In genomic region chr3:66923991-66924390, GRCh38 we compare ENCODE assay signal across 23 cellular contexts.
DNase-seq lines count a peak whose midpoint lies in the region; ATAC-seq, FAIRE-seq and TF ChIP-seq lines count a peak whose summit lies in the region.
"Had no signal": no experiment of that assay in that cellular context is flagged by ENCODE, and none has a peak within 500 bp of the region (broad histone marks: within the 10 kb centered on the region; RNA-seq: fewer than 3 reads in every experiment).

No MANE protein-coding gene starts in this region.

- no peaks in the 10 kb centered on the region for H3K79me2 ChIP-seq in keratinocyte (ENCODE audit: control insufficient read depth, insufficient read depth, low read length)

- peak overlapping the region; percentile 10 for H3K4me2 ChIP-seq in keratinocyte (ENCODE audit: control insufficient read depth, extremely low read depth, insufficient read depth, low read depth, low read length)

- no peak overlapping the region for H3K4me3 ChIP-seq in CD8-positive, alpha-beta T cell (ENCODE audit: low read depth, low read length)
- H3K4me3 ChIP-seq in keratinocyte (ENCODE audit: control insufficient read depth in 2 of 3, extremely low read depth in 1 of 3, insufficient read depth in 2 of 3, low read depth in 1 of 3, low read length in 3 of 3) (no peak overlapping the region), prostate gland (no peak overlapping the region), ovary (no peak overlapping the region)
- H3K4me3 ChIP-seq: GM23248 had no signal

- H3K9ac ChIP-seq in keratinocyte (ENCODE audit: control insufficient read depth, extremely low read depth, insufficient read depth, low read length), result no peak overlapping the region
- H3K9ac ChIP-seq: GM23248 had no signal

- no peak overlapping the region for H2AFZ ChIP-seq in keratinocyte (ENCODE audit: control insufficient read depth, low read length)
- H2AFZ ChIP-seq: GM23248 had no signal

- CTCF ChIA-PET in CD8-positive, alpha-beta T cell (lab: Charles Lee), result no interaction called here
- CTCF ChIA-PET in WTC11 (lab: Charles Lee), result interaction anchor here (1.2 kb wide), 1 partner anchor 48 kb away, joined by 4 read pairs; no protein-coding TSS in a partner anchor

- no peak for TF ChIP-seq EP300 in ovary (IDR thresholded peaks at IDR 0.05)

- no peaks in the 10 kb centered on the region for H3K9me1 ChIP-seq in keratinocyte (ENCODE audit: control insufficient read depth, extremely low read depth, insufficient read depth, low read length)

- H3K27ac Mint-ChIP-seq in CD8-positive, alpha-beta T cell, result peak overlapping the region; percentile 41
- peak overlapping the region; percentile 55; the same call in 1 of the 2 replicates for H3K27ac Mint-ChIP-seq in WTC11
- H3K27ac Mint-ChIP-seq: B cell, IgD-negative memory B cell had no signal

- POLR2A ChIA-PET in CD8-positive, alpha-beta T cell (lab: Charles Lee), result no interaction called here
- POLR2A ChIA-PET in WTC11 (lab: Charles Lee), result no interaction called here

- dilution Hi-C loops in keratinocyte (cut with MboI; ENCODE audit: extremely low pct_ligation_motif_present, low sequenced_read_pairs), result no loop called here

- TF ChIP-seq POLR2A in prostate gland (IDR thresholded peaks at IDR 0.05), result no peak
- TF ChIP-seq POLR2A in ovary (IDR thresholded peaks at IDR 0.05), result no peak

- H3K4me3 Mint-ChIP-seq in CD8-positive, alpha-beta T cell, result no peak overlapping the region
- H3K4me3 Mint-ChIP-seq in WTC11, result no peak overlapping the region
- H3K4me3 Mint-ChIP-seq: B cell, CD14-positive monocyte, IgD-negative memory B cell had no signal

- no peaks in the 10 kb centered on the region for H3K36me3 ChIP-seq in CD8-positive, alpha-beta T cell (ENCODE audit: insufficient read depth, low read length)
- H3K36me3 ChIP-seq in keratinocyte (ENCODE audit: control insufficient read depth in 2 of 2, extremely low read depth in 1 of 2, insufficient read depth in 2 of 2, low read length in 2 of 2), result no peaks in the 10 kb centered on the region
- no peaks in the 10 kb centered on the region for H3K36me3 ChIP-seq in prostate gland
- no peaks in the 10 kb centered on the region for H3K36me3 ChIP-seq in ovary

- intact Hi-C loops in CD8-positive, alpha-beta T cell (cut with DNase I, micrococcal nuclease), result no loop called here
- intact Hi-C loops in prostate gland (cut with DNase I) (no loop called here), ovary (cut with DNase I) (no loop called here)

- no peaks in the 10 kb centered on the region for H3K4me1 Mint-ChIP-seq in CD8-positive, alpha-beta T cell (ENCODE audit: low read depth)
- peaks cover 13% of the 10 kb centered on the region for H3K4me1 Mint-ChIP-seq in WTC11
- H3K4me1 Mint-ChIP-seq: B cell, CD14-positive monocyte had no signal

- no peaks in the 10 kb centered on the region for H3K27me3 ChIP-seq in CD8-positive, alpha-beta T cell (ENCODE audit: insufficient read depth, low read length)
- H3K27me3 ChIP-seq in keratinocyte (ENCODE audit: control insufficient read depth, extremely low read depth, insufficient read depth, low read length), result no peaks in the 10 kb centered on the region
- H3K27me3 ChIP-seq in prostate gland (replicated peaks; ENCODE audit: insufficient read depth), result no peaks in the 10 kb centered on the region
- H3K27me3 ChIP-seq in ovary, result no peaks in the 10 kb centered on the region

- no peaks in the 10 kb centered on the region for H3K9me3 ChIP-seq in CD8-positive, alpha-beta T cell (ENCODE audit: low read length)
- no peaks in the 10 kb centered on the region for H3K9me3 ChIP-seq in keratinocyte (ENCODE audit: control insufficient read depth, low read depth, low read length)
- H3K9me3 ChIP-seq in prostate gland, result no peaks in the 10 kb centered on the region
- no peaks in the 10 kb centered on the region for H3K9me3 ChIP-seq in ovary

- no peak for TF ChIP-seq CTCF in CD8-positive, alpha-beta T cell (IDR thresholded peaks at IDR 0.05)
- TF ChIP-seq CTCF in WTC11 (IDR thresholded peaks at IDR 0.05), result no peak
- no peak for TF ChIP-seq CTCF in keratinocyte (optimal IDR thresholded peaks at IDR 0.05 in 1 of 3, IDR thresholded peaks at IDR 0.05 in 1 of 3, conservative IDR thresholded peaks at IDR 0.05 in 1 of 3; ENCODE audit: extremely low read depth in 1 of 3, insufficient read depth in 2 of 3, low read length in 3 of 3)
- TF ChIP-seq CTCF in prostate gland (IDR thresholded peaks at IDR 0.05), result no peak
- no peak for TF ChIP-seq CTCF in ovary (IDR thresholded peaks at IDR 0.05)

- no peak for ATAC-seq in CD8-positive, alpha-beta T cell
- ATAC-seq in HG02798 (IDR thresholded peaks at IDR 0.05; ENCODE audit: poor library complexity, unreplicated experiment) (peak; percentile 52), WTC11 (no peak), left lobe of liver (no peak)

- FAIRE-seq in keratinocyte (lab: Jason Lieb, UNC), result no peak
- FAIRE-seq: A204.1, D721Med, HTR-8/SVneo had no signal

- no peak for DNase-seq in CD8-positive, alpha-beta T cell
- DNase-seq in WTC11 (ENCODE audit: low spot score) (no peak), keratinocyte (ENCODE audit: low read depth, low spot score) (no peak), HuH-7 (ENCODE audit: low spot score) (no peak), prostate gland (ENCODE audit: low spot score) (no peak), left lobe of liver (ENCODE audit: low spot score) (no peak), ovary (no peak)
- DNase-seq: DMS53, GM23248, HCEC 1CT, NCI-H1048, NCI-H1417 treated with DMSO at 0.1 percent for 48 hours, NCI-H187, NCI-H446, NCI-H526, Right ventricle myocardium superior had no signal

- H3K9me3 Mint-ChIP-seq in CD8-positive, alpha-beta T cell, result no peaks in the 10 kb centered on the region
- H3K9me3 Mint-ChIP-seq in WTC11, result 0 out of 2 replicates have a peak, but pooled peaks cover 2% of the 10 kb centered on the region
- H3K9me3 Mint-ChIP-seq: IgD-negative memory B cell had no signal

- no peaks in the 10 kb centered on the region for H3K36me3 Mint-ChIP-seq in CD8-positive, alpha-beta T cell
- H3K36me3 Mint-ChIP-seq in WTC11, result no peaks in the 10 kb centered on the region; the same call in 1 of the 2 replicates
- H3K36me3 Mint-ChIP-seq: CD14-positive monocyte had no signal

- peaks cover 2% of the 10 kb centered on the region for H3K27me3 Mint-ChIP-seq in CD8-positive, alpha-beta T cell (ENCODE audit: low read depth)
- H3K27me3 Mint-ChIP-seq in WTC11 (ENCODE audit: low read depth), result no peaks in the 10 kb centered on the region

- H3K4me1 ChIP-seq in CD8-positive, alpha-beta T cell (ENCODE audit: insufficient read depth, low read length), result no peaks in the 10 kb centered on the region
- H3K4me1 ChIP-seq in keratinocyte (ENCODE audit: control insufficient read depth, extremely low read depth, insufficient read depth, low read length), result peaks cover 7% of the 10 kb centered on the region
- H3K4me1 ChIP-seq in prostate gland (replicated peaks), result no peaks in the 10 kb centered on the region
- no peaks in the 10 kb centered on the region for H3K4me1 ChIP-seq in ovary (ENCODE audit: insufficient read depth)

- H4K20me1 ChIP-seq in keratinocyte (ENCODE audit: control insufficient read depth, extremely low read depth, insufficient read depth, low read length), result no peaks in the 10 kb centered on the region

- no peak overlapping the region for H3K27ac ChIP-seq in CD8-positive, alpha-beta T cell (ENCODE audit: low read depth, low read length)
- H3K27ac ChIP-seq in keratinocyte (ENCODE audit: control insufficient read depth, insufficient read depth, low read length), result no peak overlapping the region
- no peak overlapping the region for H3K27ac ChIP-seq in prostate gland
- H3K27ac ChIP-seq in ovary, result no peak overlapping the region
- H3K27ac ChIP-seq: GM23248 had no signal

TF ChIP-seq in WTC11, 78 proteins besides CTCF, POLR2A, EP300 and RAD21 (continues in another document):
- TF ChIP-seq AFF4 (CRISPR knock-in tag; IDR thresholded peaks at IDR 0.05; ENCODE audit: borderline replicate concordance) (no peak), ZNF671 (CRISPR knock-in tag; IDR thresholded peaks at IDR 0.05) (no peak), FOXP4 (CRISPR knock-in tag; IDR thresholded peaks at IDR 0.05) (no peak)
